Comparison of ENCODE assay signal across 1 cellular context in genomic region chr5:140351609-140352334, GRCh38.
TF ChIP-seq lines count a peak whose summit lies in the region.

No MANE protein-coding gene starts in this region.

TF ChIP-seq in GM23338, 12 proteins besides CTCF, POLR2A, EP300 and RAD21 (continued from another document):
- TF ChIP-seq, protein P1, sequence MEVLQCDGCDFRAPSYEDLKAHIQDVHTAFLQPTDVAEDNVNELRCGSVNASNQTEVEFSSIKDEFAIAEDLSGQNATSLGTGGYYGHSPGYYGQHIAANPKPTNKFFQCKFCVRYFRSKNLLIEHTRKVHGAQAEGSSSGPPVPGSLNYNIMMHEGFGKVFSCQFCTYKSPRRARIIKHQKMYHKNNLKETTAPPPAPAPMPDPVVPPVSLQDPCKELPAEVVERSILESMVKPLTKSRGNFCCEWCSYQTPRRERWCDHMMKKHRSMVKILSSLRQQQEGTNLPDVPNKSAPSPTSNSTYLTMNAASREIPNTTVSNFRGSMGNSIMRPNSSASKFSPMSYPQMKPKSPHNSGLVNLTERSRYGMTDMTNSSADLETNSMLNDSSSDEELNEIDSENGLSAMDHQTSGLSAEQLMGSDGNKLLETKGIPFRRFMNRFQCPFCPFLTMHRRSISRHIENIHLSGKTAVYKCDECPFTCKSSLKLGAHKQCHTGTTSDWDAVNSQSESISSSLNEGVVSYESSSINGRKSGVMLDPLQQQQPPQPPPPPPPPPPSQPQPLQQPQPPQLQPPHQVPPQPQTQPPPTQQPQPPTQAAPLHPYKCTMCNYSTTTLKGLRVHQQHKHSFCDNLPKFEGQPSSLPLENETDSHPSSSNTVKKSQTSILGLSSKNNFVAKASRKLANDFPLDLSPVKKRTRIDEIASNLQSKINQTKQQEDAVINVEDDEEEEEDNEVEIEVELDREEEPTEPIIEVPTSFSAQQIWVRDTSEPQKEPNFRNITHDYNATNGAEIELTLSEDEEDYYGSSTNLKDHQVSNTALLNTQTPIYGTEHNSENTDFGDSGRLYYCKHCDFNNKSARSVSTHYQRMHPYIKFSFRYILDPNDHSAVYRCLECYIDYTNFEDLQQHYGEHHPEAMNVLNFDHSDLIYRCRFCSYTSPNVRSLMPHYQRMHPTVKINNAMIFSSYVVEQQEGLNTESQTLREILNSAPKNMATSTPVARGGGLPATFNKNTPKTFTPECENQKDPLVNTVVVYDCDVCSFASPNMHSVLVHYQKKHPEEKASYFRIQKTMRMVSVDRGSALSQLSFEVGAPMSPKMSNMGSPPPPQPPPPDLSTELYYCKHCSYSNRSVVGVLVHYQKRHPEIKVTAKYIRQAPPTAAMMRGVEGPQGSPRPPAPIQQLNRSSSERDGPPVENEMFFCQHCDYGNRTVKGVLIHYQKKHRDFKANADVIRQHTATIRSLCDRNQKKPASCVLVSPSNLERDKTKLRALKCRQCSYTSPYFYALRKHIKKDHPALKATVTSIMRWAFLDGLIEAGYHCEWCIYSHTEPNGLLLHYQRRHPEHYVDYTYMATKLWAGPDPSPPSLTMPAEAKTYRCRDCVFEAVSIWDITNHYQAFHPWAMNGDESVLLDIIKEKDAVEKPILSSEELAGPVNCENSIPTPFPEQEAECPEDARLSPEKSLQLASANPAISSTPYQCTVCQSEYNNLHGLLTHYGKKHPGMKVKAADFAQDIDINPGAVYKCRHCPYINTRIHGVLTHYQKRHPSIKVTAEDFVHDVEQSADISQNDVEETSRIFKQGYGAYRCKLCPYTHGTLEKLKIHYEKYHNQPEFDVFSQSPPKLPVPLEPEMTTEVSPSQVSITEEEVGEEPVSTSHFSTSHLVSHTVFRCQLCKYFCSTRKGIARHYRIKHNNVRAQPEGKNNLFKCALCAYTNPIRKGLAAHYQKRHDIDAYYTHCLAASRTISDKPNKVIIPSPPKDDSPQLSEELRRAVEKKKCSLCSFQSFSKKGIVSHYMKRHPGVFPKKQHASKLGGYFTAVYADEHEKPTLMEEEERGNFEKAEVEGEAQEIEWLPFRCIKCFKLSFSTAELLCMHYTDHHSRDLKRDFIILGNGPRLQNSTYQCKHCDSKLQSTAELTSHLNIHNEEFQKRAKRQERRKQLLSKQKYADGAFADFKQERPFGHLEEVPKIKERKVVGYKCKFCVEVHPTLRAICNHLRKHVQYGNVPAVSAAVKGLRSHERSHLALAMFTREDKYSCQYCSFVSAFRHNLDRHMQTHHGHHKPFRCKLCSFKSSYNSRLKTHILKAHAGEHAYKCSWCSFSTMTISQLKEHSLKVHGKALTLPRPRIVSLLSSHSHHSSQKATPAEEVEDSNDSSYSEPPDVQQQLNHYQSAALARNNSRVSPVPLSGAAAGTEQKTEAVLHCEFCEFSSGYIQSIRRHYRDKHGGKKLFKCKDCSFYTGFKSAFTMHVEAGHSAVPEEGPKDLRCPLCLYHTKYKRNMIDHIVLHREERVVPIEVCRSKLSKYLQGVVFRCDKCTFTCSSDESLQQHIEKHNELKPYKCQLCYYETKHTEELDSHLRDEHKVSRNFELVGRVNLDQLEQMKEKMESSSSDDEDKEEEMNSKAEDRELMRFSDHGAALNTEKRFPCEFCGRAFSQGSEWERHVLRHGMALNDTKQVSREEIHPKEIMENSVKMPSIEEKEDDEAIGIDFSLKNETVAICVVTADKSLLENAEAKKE (CRISPR knock-in tag; IDR thresholded peaks at IDR 0.05) = no peak
- TF ChIP-seq STAT1 (IDR thresholded peaks at IDR 0.05; ENCODE audit: unreplicated experiment) (no peak), ZNF331 (CRISPR knock-in tag; IDR thresholded peaks at IDR 0.05; ENCODE audit: low read depth) (no peak)
- TF ChIP-seq, protein P2, sequence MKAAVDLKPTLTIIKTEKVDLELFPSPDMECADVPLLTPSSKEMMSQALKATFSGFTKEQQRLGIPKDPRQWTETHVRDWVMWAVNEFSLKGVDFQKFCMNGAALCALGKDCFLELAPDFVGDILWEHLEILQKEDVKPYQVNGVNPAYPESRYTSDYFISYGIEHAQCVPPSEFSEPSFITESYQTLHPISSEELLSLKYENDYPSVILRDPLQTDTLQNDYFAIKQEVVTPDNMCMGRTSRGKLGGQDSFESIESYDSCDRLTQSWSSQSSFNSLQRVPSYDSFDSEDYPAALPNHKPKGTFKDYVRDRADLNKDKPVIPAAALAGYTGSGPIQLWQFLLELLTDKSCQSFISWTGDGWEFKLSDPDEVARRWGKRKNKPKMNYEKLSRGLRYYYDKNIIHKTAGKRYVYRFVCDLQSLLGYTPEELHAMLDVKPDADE (IDR thresholded peaks at IDR 0.05) = no peak
